In genomic region chr19:18342090-18342632, GRCh38 we compare ENCODE assay signal across 1 cellular context.
TF ChIP-seq lines count a peak whose summit lies in the region.

No MANE protein-coding gene starts in this region.

TF ChIP-seq in GM12878, 131 proteins besides CTCF, POLR2A, EP300 and RAD21:
- no peak for TF ChIP-seq NKRF (conservative IDR thresholded peaks at IDR 0.05)
- no peak for TF ChIP-seq SIN3A (IDR thresholded peaks at IDR 0.05; ENCODE audit: low read depth, low read length)
- no peak for TF ChIP-seq HDGF (IDR thresholded peaks at IDR 0.05)
- TF ChIP-seq SRF (IDR thresholded peaks at IDR 0.05; ENCODE audit: low read depth in 2 of 2, low read length in 2 of 2) = no peak
